In genomic region chr15:41411031-41411430, GRCh38 we compare ENCODE assay signal across 1 cellular context.
TF ChIP-seq lines count a peak whose summit lies in the region.

No MANE protein-coding gene starts in this region.

TF ChIP-seq in H1, 55 proteins besides CTCF, POLR2A, EP300 and RAD21:
- TF ChIP-seq POU5F1 (IDR thresholded peaks at IDR 0.05; ENCODE audit: low read depth, low read length) (no peak), RFX5 (IDR thresholded peaks at IDR 0.05; ENCODE audit: borderline replicate concordance, low read depth, low read length) (no peak), CBX5 (IDR thresholded peaks at IDR 0.05; ENCODE audit: low read depth, low read length) (no peak), TAF1 (IDR thresholded peaks at IDR 0.05; ENCODE audit: low read depth, low read length) (no peak), SIN3A (conservative IDR thresholded peaks at IDR 0.05 in 1 of 2, IDR thresholded peaks at IDR 0.05 in 1 of 2; ENCODE audit: low read depth in 1 of 2, low read length in 2 of 2) (no peak), BACH1 (IDR thresholded peaks at IDR 0.05; ENCODE audit: low read length) (no peak), BCL11A (IDR thresholded peaks at IDR 0.05; ENCODE audit: low read depth in 2 of 2, low read length in 2 of 2) (no peak), HDAC6 (IDR thresholded peaks at IDR 0.05; ENCODE audit: low read depth, low read length) (no peak), EZH2 (IDR thresholded peaks at IDR 0.05; ENCODE audit: low read depth, low read length, severe bottlenecking) (no peak)
- TF ChIP-seq, protein P1, sequence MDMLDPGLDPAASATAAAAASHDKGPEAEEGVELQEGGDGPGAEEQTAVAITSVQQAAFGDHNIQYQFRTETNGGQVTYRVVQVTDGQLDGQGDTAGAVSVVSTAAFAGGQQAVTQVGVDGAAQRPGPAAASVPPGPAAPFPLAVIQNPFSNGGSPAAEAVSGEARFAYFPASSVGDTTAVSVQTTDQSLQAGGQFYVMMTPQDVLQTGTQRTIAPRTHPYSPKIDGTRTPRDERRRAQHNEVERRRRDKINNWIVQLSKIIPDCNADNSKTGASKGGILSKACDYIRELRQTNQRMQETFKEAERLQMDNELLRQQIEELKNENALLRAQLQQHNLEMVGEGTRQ (IDR thresholded peaks at IDR 0.05; ENCODE audit: low read length) = no peak
TF ChIP-seq in H1: peak in this region for 0.
